In the genomic region with DNA sequence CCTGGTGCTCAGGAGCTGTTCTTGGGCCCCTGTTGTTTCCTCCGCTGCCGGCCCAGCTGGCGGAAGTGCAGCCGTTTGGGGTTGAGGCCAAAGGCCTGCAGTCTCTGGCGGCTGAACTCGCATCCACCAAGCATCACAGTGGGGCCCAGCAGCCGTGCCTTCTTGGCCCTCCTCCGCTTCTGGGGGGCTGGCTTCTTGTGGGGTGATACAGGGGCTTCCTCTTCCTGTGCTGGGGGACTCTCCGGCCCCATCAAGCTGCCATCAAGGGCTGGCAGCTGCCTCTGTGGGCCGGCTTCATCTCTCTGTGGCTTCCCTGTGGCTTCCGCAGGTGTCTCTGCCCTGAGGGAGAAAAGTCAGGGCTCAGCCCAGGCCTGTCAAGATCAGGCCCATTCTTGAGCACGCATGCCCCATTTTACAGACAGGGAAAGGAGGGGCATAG, we compare ENCODE assay signal across 9 cellular contexts. TPM values are rescaled to one million over a fixed set of nuclear protein-coding genes. Genes with fewer than 3 reads are reported as not detected.
DNase-seq lines count a peak whose midpoint lies in the region; ATAC-seq, FAIRE-seq and TF ChIP-seq lines count a peak whose summit lies in the region.
"Had no signal": no experiment of that assay in that cellular context is flagged by ENCODE, and none has a peak within 500 bp of the region (broad histone marks: within the 10 kb centered on the region; RNA-seq: fewer than 3 reads in every experiment).

No MANE protein-coding gene starts in this region.

- no peak for DNase-seq in GM12892 (ENCODE audit: insufficient read length)
- peak; percentile 53 for DNase-seq in activated CD8-positive, alpha-beta memory T cell treated with anti-CD3 and anti-CD28 coated beads, Interleukin-2, amount 50 U/mL, for 4 hours
- peak; percentile 44 to 88 (median 76) for DNase-seq in naive thymus-derived CD8-positive, alpha-beta T cell
- no peak for DNase-seq in mucosa of gallbladder (ENCODE audit: low spot score)
- DNase-seq in AG20443 (ENCODE audit: low spot score), result no peak
- DNase-seq in NCI-H187 treated with DMSO at 0.1 percent for 48 hours (lab: John Stamatoyannopoulos, UW), result no peak

- POLR2A ChIA-PET in naive thymus-derived CD8-positive, alpha-beta T cell (lab: Charles Lee), result interaction anchor here (0.8 to 8.1 kb wide), 7 partner anchors 9 to 147 kb away, joined by 3 to 159 read pairs (median 9); a partner anchor contains a TSS

- peaks cover 0 to 2% (median 0%) of the 10 kb centered on the region in 9 donors for H3K9me3 Mint-ChIP-seq in naive thymus-derived CD8-positive, alpha-beta T cell

- FAIRE-seq in GM12892 (lab: Jason Lieb, UNC), result no peak

- H3K27ac Mint-ChIP-seq in naive thymus-derived CD8-positive, alpha-beta T cell, result peak overlapping the region; percentile 91 to 99 (median 95)

- no peaks in the 10 kb centered on the region for H3K27me3 Mint-ChIP-seq in naive thymus-derived CD8-positive, alpha-beta T cell

- peak; percentile 42; the same call in 1 of the 2 replicates for TF ChIP-seq POLR2A in GM12892 (IDR thresholded peaks at IDR 0.05; ENCODE audit: low read depth, low read length)

- peak; percentile 63 for ATAC-seq in HG03097 (IDR thresholded peaks at IDR 0.05; ENCODE audit: low FRiP score, unreplicated experiment)
- ATAC-seq in naive thymus-derived CD8-positive, alpha-beta T cell, result peak; percentile 90 to 92
- ATAC-seq in GM21390 (IDR thresholded peaks at IDR 0.05; ENCODE audit: unreplicated experiment), result no peak

- peaks cover 0 to 81% (median 6%) of the 10 kb centered on the region in 3 donors for H3K36me3 Mint-ChIP-seq in naive thymus-derived CD8-positive, alpha-beta T cell

- H3K4me1 Mint-ChIP-seq in naive thymus-derived CD8-positive, alpha-beta T cell, result peaks cover 18 to 70% (median 55%) of the 10 kb centered on the region in 4 donors

- peak overlapping the region; percentile 61 to 89 (median 80) for H3K4me3 Mint-ChIP-seq in naive thymus-derived CD8-positive, alpha-beta T cell

RNA-seq across cellular contexts. Expression of a gene that starts 10.3 kb away (rescaled TPM):
- 10.7 TPM for polyA plus RNA-seq in GM12892 (2012; ENCODE audit: missing spikeins)
- total RNA-seq in naive thymus-derived CD8-positive, alpha-beta T cell, result 10 to 100 TPM; 52.0 to 53.4 TPM
- polyA plus RNA-seq in naive thymus-derived CD8-positive, alpha-beta T cell, result 10 to 100 TPM in 2 of 3 donors, 1 to 10 TPM in 1; 9.2 to 19.3 (median 12.2) TPM
- 29.5 TPM for total RNA-seq in mucosa of gallbladder

RNA-seq across cellular contexts. Expression of a gene that starts 11.8 kb away (rescaled TPM):
- polyA plus RNA-seq in GM12892 (2012; ENCODE audit: missing spikeins), result 19.1 TPM
- 10 to 100 TPM; 57.8 to 68.4 TPM for total RNA-seq in naive thymus-derived CD8-positive, alpha-beta T cell
- polyA plus RNA-seq in naive thymus-derived CD8-positive, alpha-beta T cell, result 10 to 100 TPM; 12.8 to 46.9 (median 20.9) TPM
- 21.1 TPM for total RNA-seq in mucosa of gallbladder

RNA-seq across cellular contexts. Expression of a gene that starts 14.8 kb away (rescaled TPM):
- polyA plus RNA-seq in GM12892 (2012; ENCODE audit: missing spikeins), result 9.0 TPM
- total RNA-seq in naive thymus-derived CD8-positive, alpha-beta T cell, result 10 to 100 TPM; 27.2 to 28.1 TPM
- 100 to 1,000 TPM in 2 of 3 donors, 10 to 100 TPM in 1; 81.6 to 145 (median 108) TPM for polyA plus RNA-seq in naive thymus-derived CD8-positive, alpha-beta T cell
- total RNA-seq in mucosa of gallbladder, result 6.2 TPM

RNA-seq across cellular contexts. Expression of a gene that starts 33.1 kb away (rescaled TPM):
- polyA plus RNA-seq in GM12892 (2012; ENCODE audit: missing spikeins), result not detected
- total RNA-seq in naive thymus-derived CD8-positive, alpha-beta T cell, result not detected
- under 1 TPM in 1 of 3 donors, not detected in 2; 0.25 TPM for polyA plus RNA-seq in naive thymus-derived CD8-positive, alpha-beta T cell
- 88.3 TPM for total RNA-seq in mucosa of gallbladder
- total RNA-seq: SK-MEL-5 had no signal

RNA-seq across cellular contexts. Expression of a gene that starts 36.7 kb away (rescaled TPM):
- polyA plus RNA-seq in GM12892 (2012; ENCODE audit: missing spikeins), result 0.15 TPM
- total RNA-seq in naive thymus-derived CD8-positive, alpha-beta T cell, result under 1 TPM; 0.81 to 0.85 TPM
- polyA plus RNA-seq in naive thymus-derived CD8-positive, alpha-beta T cell, result 10 to 100 TPM in 1 of 3 donors, 1 to 10 TPM in 1, under 1 TPM in 1; 0.99 to 77.2 (median 2.1) TPM
- total RNA-seq in mucosa of gallbladder, result 0.20 TPM

Comparison
In these comparisons a context has a peak if more than half of its experiments do, and no peak if none do; other contexts are left out.
1. DNase-seq: peak in activated CD8-positive, alpha-beta memory T cell treated with anti-CD3 and anti-CD28 coated beads, Interleukin-2, amount 50 U/mL, for 4 hours (single experiment) and naive thymus-derived CD8-positive, alpha-beta T cell (10 of 10); none in GM12892 (single experiment), mucosa of gallbladder (single experiment), AG20443 (single experiment) and NCI-H187 treated with DMSO at 0.1 percent for 48 hours (single experiment).